Comparison of ENCODE assay signal across 8 cellular contexts in genomic region chr19:3572132-3572854, GRCh38. TPM values are rescaled to one million over a fixed set of nuclear protein-coding genes. Genes with fewer than 3 reads are reported as not detected.
A peak's percentile ranks its signal among the peaks of the same experiment; 100 is the strongest.
DNase-seq lines count a peak whose midpoint lies in the region; ATAC-seq and TF ChIP-seq lines count a peak whose summit lies in the region.

No MANE protein-coding gene starts in this region.

- H3K4me3 Mint-ChIP-seq in activated CD4-positive, alpha-beta memory T cell treated with anti-CD3 and anti-CD28 coated beads, Interleukin-2, amount 10 ng/mL, durations not matched to agents 7 days and 5 days = peak overlapping the region; percentile 77

- H3K9me3 ChIP-seq in duodenal mucosa (ENCODE audit: control insufficient read depth in 1 of 2, low read length in 2 of 2) = no peaks in the 10 kb centered on the region

- H3K4me3 ChIP-seq in HL-60 (replicated peaks; ENCODE audit: insufficient read depth, low read length) (peak overlapping the region; percentile 49), duodenal mucosa (ENCODE audit: low read depth in 1 of 2, low read length in 2 of 2) (peak overlapping the region; percentile 66 to 70), lower leg skin (ENCODE audit: low read depth, poor library complexity, severe bottlenecking) (no peak overlapping the region)

- no peak for TF ChIP-seq POLR2A in lower leg skin (IDR thresholded peaks at IDR 0.05)

- WGBS in lower leg skin, 2 donors = 1 to 5% methylated on average over 10 to 29 of the region's 48 CpGs

- peaks cover 0 to 10% of the 10 kb centered on the region in 2 donors for H3K36me3 ChIP-seq in duodenal mucosa (ENCODE audit: control insufficient read depth in 1 of 2, insufficient read depth in 2 of 2, low read length in 2 of 2)

- ATAC-seq in GM19467 (IDR thresholded peaks at IDR 0.05; ENCODE audit: unreplicated experiment) = peak; percentile 91

- peak; percentile 100 for DNase-seq in CD1c-positive myeloid dendritic cell (ENCODE audit: extremely low spot score)
- DNase-seq in HL-60 (ENCODE audit: low read depth in 1 of 2, low spot score in 1 of 2) = peak; percentile 99 to 100
- DNase-seq in NCI-H82 treated with DMSO at 0.1 percent for 48 hours (lab: John Stamatoyannopoulos, UW; ENCODE audit: unreplicated experiment) = peak; percentile 93
- peak; percentile 100 for DNase-seq in activated CD4-positive, alpha-beta memory T cell treated with anti-CD3 and anti-CD28 coated beads, Interleukin-2, amount 10 ng/mL, durations not matched to agents 7 days and 5 days
- peak; percentile 100 for DNase-seq in lower leg skin (ENCODE audit: low spot score in 2 of 2)
- peak; percentile 100 for DNase-seq in stimulated activated CD4-positive, alpha-beta T cell treated with anti-CD3 and anti-CD28 coated beads, Interleukin-4, amount 100 ng/mL, for 24 hours

- intact Hi-C loops in lower leg skin (cut with DNase I; ENCODE audit: low total_unique reads) = no loop called here

- H3K27ac ChIP-seq in HL-60 (replicated peaks) (peak overlapping the region; percentile 50), duodenal mucosa (ENCODE audit: low read depth, low read length) (peak overlapping the region; percentile 32)

- no peaks in the 10 kb centered on the region for H3K27me3 Mint-ChIP-seq in activated CD4-positive, alpha-beta memory T cell treated with anti-CD3 and anti-CD28 coated beads, Interleukin-2, amount 10 ng/mL, durations not matched to agents 7 days and 5 days

- peak overlapping the region; percentile 56 for H3K27ac Mint-ChIP-seq in activated CD4-positive, alpha-beta memory T cell treated with anti-CD3 and anti-CD28 coated beads, Interleukin-2, amount 10 ng/mL, durations not matched to agents 7 days and 5 days

- CTCF ChIA-PET in activated CD4-positive, alpha-beta memory T cell treated with anti-CD3 and anti-CD28 coated beads, Interleukin-2, amount 10 ng/mL, durations not matched to agents 7 days and 5 days (lab: Charles Lee) = interaction anchor here (0.6 kb wide), 1 partner anchor 15 kb away, joined by 3 read pairs; no protein-coding TSS in a partner anchor

- peak overlapping the region; percentile 54 to 63 for H3K9ac ChIP-seq in duodenal mucosa (ENCODE audit: low read depth in 1 of 2, low read length in 2 of 2)

- TF ChIP-seq CTCF in HL-60 (IDR thresholded peaks at IDR 0.05; ENCODE audit: insufficient read depth, low read length) (no peak), lower leg skin (IDR thresholded peaks at IDR 0.05) (no peak)

- H3K4me1 Mint-ChIP-seq in activated CD4-positive, alpha-beta memory T cell treated with anti-CD3 and anti-CD28 coated beads, Interleukin-2, amount 10 ng/mL, durations not matched to agents 7 days and 5 days = peaks cover 12% of the 10 kb centered on the region

- H3K36me3 Mint-ChIP-seq in activated CD4-positive, alpha-beta memory T cell treated with anti-CD3 and anti-CD28 coated beads, Interleukin-2, amount 10 ng/mL, durations not matched to agents 7 days and 5 days (ENCODE audit: low read depth) = peaks cover 13% of the 10 kb centered on the region

- H3K9me3 Mint-ChIP-seq in activated CD4-positive, alpha-beta memory T cell treated with anti-CD3 and anti-CD28 coated beads, Interleukin-2, amount 10 ng/mL, durations not matched to agents 7 days and 5 days = no peaks in the 10 kb centered on the region

- no peaks in the 10 kb centered on the region for H3K27me3 ChIP-seq in HL-60 (ENCODE audit: insufficient read depth, poor library complexity, severe bottlenecking)
- H3K27me3 ChIP-seq in duodenal mucosa (ENCODE audit: control insufficient read depth in 1 of 2, insufficient read depth in 2 of 2, low read length in 2 of 2) = no peaks in the 10 kb centered on the region

- POLR2A ChIA-PET in activated CD4-positive, alpha-beta memory T cell treated with anti-CD3 and anti-CD28 coated beads, Interleukin-2, amount 10 ng/mL, durations not matched to agents 7 days and 5 days (lab: Charles Lee) = interaction anchor here (0.6 to 1.6 kb wide), 3 partner anchors 14 to 27 kb away, joined by 3 to 6 read pairs (median 3); partner anchors contain the start of gene MFSD12

- H3K4me1 ChIP-seq in duodenal mucosa (ENCODE audit: control insufficient read depth in 1 of 2, insufficient read depth in 2 of 2, low read length in 2 of 2) = peaks cover 19 to 26% of the 10 kb centered on the region in 2 donors

RNA-seq across cellular contexts. Expression of gene HMG20B, which starts 0.5 kb away (rescaled TPM):
- total RNA-seq in activated CD4-positive, alpha-beta memory T cell treated with anti-CD3 and anti-CD28 coated beads, Interleukin-2, amount 10 ng/mL, durations not matched to agents 7 days and 5 days = 10 to 100 TPM; 52.9 to 53.4 TPM
- 100 to 1,000 TPM; 112 to 135 (median 123) TPM for total RNA-seq in lower leg skin

RNA-seq across cellular contexts. Expression of gene GIPC3, which starts 13.0 kb away (rescaled TPM):
- total RNA-seq in activated CD4-positive, alpha-beta memory T cell treated with anti-CD3 and anti-CD28 coated beads, Interleukin-2, amount 10 ng/mL, durations not matched to agents 7 days and 5 days = under 1 TPM; 0.15 to 0.20 TPM
- total RNA-seq in lower leg skin = under 1 TPM in 3 of 4 donors, not detected in 1; 0.19 to 0.52 (median 0.25) TPM

RNA-seq across cellular contexts. Expression of gene MFSD12, which starts 14.9 kb away (rescaled TPM):
- total RNA-seq in activated CD4-positive, alpha-beta memory T cell treated with anti-CD3 and anti-CD28 coated beads, Interleukin-2, amount 10 ng/mL, durations not matched to agents 7 days and 5 days = 10 to 100 TPM; 51.4 to 55.1 TPM
- 10 to 100 TPM; 43.3 to 98.2 (median 56.3) TPM for total RNA-seq in lower leg skin

RNA-seq across cellular contexts. Expression of gene TEKTIP1, which starts 33.3 kb away (rescaled TPM):
- total RNA-seq in activated CD4-positive, alpha-beta memory T cell treated with anti-CD3 and anti-CD28 coated beads, Interleukin-2, amount 10 ng/mL, durations not matched to agents 7 days and 5 days = 1 to 10 TPM; 4.3 to 6.6 TPM
- under 1 TPM in 1 of 4 donors, not detected in 3; 0.78 TPM for total RNA-seq in lower leg skin

RNA-seq across cellular contexts. Expression of gene TBXA2R, which starts 34.4 kb away (rescaled TPM):
- under 1 TPM; 0.20 to 0.23 TPM for total RNA-seq in activated CD4-positive, alpha-beta memory T cell treated with anti-CD3 and anti-CD28 coated beads, Interleukin-2, amount 10 ng/mL, durations not matched to agents 7 days and 5 days
- total RNA-seq in lower leg skin = 1 to 10 TPM in 2 of 4 donors, under 1 TPM in 2; 0.20 to 4.2 (median 0.90) TPM
